1 cellular context compared by ENCODE assay signal in genomic region chr11:66904055-66904454, GRCh38.
TF ChIP-seq lines count a peak whose summit lies in the region.

No MANE protein-coding gene starts in this region.

TF ChIP-seq in WTC11, 78 proteins besides CTCF, POLR2A, EP300 and RAD21 (continued from another document):
- no peak for TF ChIP-seq SOX15 (CRISPR knock-in tag; IDR thresholded peaks at IDR 0.05)
- no peak for TF ChIP-seq ZNF263 (CRISPR knock-in tag; IDR thresholded peaks at IDR 0.05; ENCODE audit: low read depth)
- TF ChIP-seq IRF2 (CRISPR knock-in tag; IDR thresholded peaks at IDR 0.05; ENCODE audit: borderline replicate concordance, low read depth): no peak
- no peak for TF ChIP-seq ZNF219 (CRISPR knock-in tag; IDR thresholded peaks at IDR 0.05; ENCODE audit: borderline replicate concordance)
- no peak for TF ChIP-seq E2F1 (CRISPR knock-in tag; IDR thresholded peaks at IDR 0.05)
- TF ChIP-seq ZNF512 (CRISPR knock-in tag; IDR thresholded peaks at IDR 0.05; ENCODE audit: borderline replicate concordance): no peak
- no peak for TF ChIP-seq NFE2L1 (CRISPR knock-in tag; IDR thresholded peaks at IDR 0.05)
- no peak for TF ChIP-seq SMAD4 (CRISPR knock-in tag; IDR thresholded peaks at IDR 0.05)
- TF ChIP-seq ZBTB43 (CRISPR knock-in tag; IDR thresholded peaks at IDR 0.05): no peak
- TF ChIP-seq ZNF317 (CRISPR knock-in tag; IDR thresholded peaks at IDR 0.05; ENCODE audit: borderline replicate concordance, low read depth): no peak
- no peak for TF ChIP-seq CREM (CRISPR knock-in tag; IDR thresholded peaks at IDR 0.05)
- no peak for TF ChIP-seq JUN (CRISPR knock-in tag; IDR thresholded peaks at IDR 0.05)
- no peak for TF ChIP-seq ELF4 (CRISPR knock-in tag; IDR thresholded peaks at IDR 0.05; ENCODE audit: low read depth)
- TF ChIP-seq ZNF423 (CRISPR knock-in tag; IDR thresholded peaks at IDR 0.05): no peak
- TF ChIP-seq E2F5 (CRISPR knock-in tag; IDR thresholded peaks at IDR 0.05): no peak
- TF ChIP-seq ATF6 (CRISPR knock-in tag; IDR thresholded peaks at IDR 0.05): no peak
- TF ChIP-seq GABPB1 (CRISPR knock-in tag; IDR thresholded peaks at IDR 0.05): no peak
